7 cellular contexts compared by ENCODE assay signal in genomic region chr3:114308830-114309229, GRCh38. TPM values are rescaled to one million over a fixed set of nuclear protein-coding genes. Genes with fewer than 3 reads are reported as not detected.
A peak's percentile ranks its signal among the peaks of the same experiment; 100 is the strongest.
DNase-seq lines count a peak whose midpoint lies in the region; ATAC-seq and FAIRE-seq lines count a peak whose summit lies in the region.

No MANE protein-coding gene starts in this region.

- 60 to 75% (median 69%) methylated on average over 5 of the region's 5 CpGs for WGBS in small intestine, 3 donors

- H3K36me3 ChIP-seq in small intestine (ENCODE audit: control insufficient read depth in 2 of 2, insufficient read depth in 2 of 2, low read length in 2 of 2): no peaks in the 10 kb centered on the region

- ATAC-seq in GM21360 (IDR thresholded peaks at IDR 0.05; ENCODE audit: unreplicated experiment) (peak; percentile 78), HG03457 (IDR thresholded peaks at IDR 0.05; ENCODE audit: unreplicated experiment) (peak; percentile 73)
- peak; percentile 75 for ATAC-seq in stimulated activated naive CD8-positive, alpha-beta T cell treated with anti-CD3 and anti-CD28 coated beads, Interleukin-15, Interleukin-2, amounts not matched to agents 100 U/mL and 50 U/mL, for 24 hours

- peak; percentile 63 for DNase-seq in activated effector memory CD4-positive, alpha-beta T cell treated with Interleukin-2 at 50 U/mL for 16 hours
- DNase-seq in stimulated activated naive CD8-positive, alpha-beta T cell treated with anti-CD3 and anti-CD28 coated beads, Interleukin-15, Interleukin-2, amounts not matched to agents 100 U/mL and 50 U/mL, for 24 hours: peak; percentile 53
- DNase-seq in NCI-H1930 (lab: John Stamatoyannopoulos, UW): no peak
- DNase-seq in superior temporal gyrus (ENCODE audit: extremely low spot score): no peak
- no peak for DNase-seq in small intestine

- no peaks in the 10 kb centered on the region for H3K9me3 ChIP-seq in small intestine (ENCODE audit: control insufficient read depth, low read depth)

- H3K4me1 ChIP-seq in small intestine (ENCODE audit: control insufficient read depth in 2 of 2, insufficient read depth in 1 of 2, low read depth in 1 of 2, low read length in 1 of 2): no peaks in the 10 kb centered on the region

- no peaks in the 10 kb centered on the region for H3K27me3 ChIP-seq in small intestine (ENCODE audit: control insufficient read depth in 2 of 2, insufficient read depth in 2 of 2, low read length in 2 of 2)

- no peak overlapping the region for H3K4me3 ChIP-seq in small intestine (ENCODE audit: low read depth in 1 of 2, low read length in 2 of 2)

- no peak for FAIRE-seq in small intestine (lab: Jason Lieb, UNC)

- H3K27ac ChIP-seq in small intestine (ENCODE audit: low read depth in 1 of 2, low read length in 1 of 2): no peak overlapping the region

RNA-seq across cellular contexts. Expression of gene TIGIT, which starts 15.0 kb away (rescaled TPM):
- 1 to 10 TPM in 1 of 3 donors, under 1 TPM in 1, not detected in 1; 0.45 to 2.4 TPM for polyA plus RNA-seq in small intestine

Comparison
In these comparisons a context has a peak if more than half of its experiments do, and no peak if none do; other contexts are left out.
1. DNase-seq: peak in activated effector memory CD4-positive, alpha-beta T cell treated with Interleukin-2 at 50 U/mL for 16 hours (single experiment) and stimulated activated naive CD8-positive, alpha-beta T cell treated with anti-CD3 and anti-CD28 coated beads, Interleukin-15, Interleukin-2, amounts not matched to agents 100 U/mL and 50 U/mL, for 24 hours (single experiment); none in NCI-H1930 (0 of 2), superior temporal gyrus (single experiment) and small intestine (single experiment).
2. Peak in every context shown above with its lines, with median percentiles within 50 percentile points of each other: ATAC-seq.